1 cellular context compared by ENCODE assay signal in genomic region chr11:44256673-44257291, GRCh38.
TF ChIP-seq lines count a peak whose summit lies in the region.

No MANE protein-coding gene starts in this region.

TF ChIP-seq in GM12878, 131 proteins besides CTCF, POLR2A, EP300 and RAD21:
- TF ChIP-seq HDAC2 (IDR thresholded peaks at IDR 0.05) (no peak), BCL3 (IDR thresholded peaks at IDR 0.05; ENCODE audit: borderline replicate concordance, insufficient read depth, low read depth, low read length, poor library complexity, severe bottlenecking) (no peak), ZBED1 (IDR thresholded peaks at IDR 0.05; ENCODE audit: borderline replicate concordance) (no peak), STAT3 (IDR thresholded peaks at IDR 0.05; ENCODE audit: low read depth, low read length) (no peak), HDGF (IDR thresholded peaks at IDR 0.05) (no peak), ZNF207 (IDR thresholded peaks at IDR 0.05; ENCODE audit: borderline replicate concordance) (no peak), CEBPB (IDR thresholded peaks at IDR 0.05; ENCODE audit: borderline replicate concordance in 1 of 2, low read depth in 2 of 2, low read length in 2 of 2) (no peak), TCF7 (IDR thresholded peaks at IDR 0.05; ENCODE audit: borderline replicate concordance) (no peak), PML (IDR thresholded peaks at IDR 0.05; ENCODE audit: low read length) (no peak), BACH1 (IDR thresholded peaks at IDR 0.05; ENCODE audit: borderline replicate concordance) (no peak), BCL11A (IDR thresholded peaks at IDR 0.05; ENCODE audit: low read depth, low read length) (no peak), SP1 (IDR thresholded peaks at IDR 0.05; ENCODE audit: low read depth, low read length) (no peak), WRNIP1 (IDR thresholded peaks at IDR 0.05; ENCODE audit: borderline replicate concordance, low read depth, low read length) (no peak), RFX5 (IDR thresholded peaks at IDR 0.05; ENCODE audit: low read depth, low read length) (no peak)
